Comparison of ENCODE assay signal across 19 cellular contexts in the genomic region with DNA sequence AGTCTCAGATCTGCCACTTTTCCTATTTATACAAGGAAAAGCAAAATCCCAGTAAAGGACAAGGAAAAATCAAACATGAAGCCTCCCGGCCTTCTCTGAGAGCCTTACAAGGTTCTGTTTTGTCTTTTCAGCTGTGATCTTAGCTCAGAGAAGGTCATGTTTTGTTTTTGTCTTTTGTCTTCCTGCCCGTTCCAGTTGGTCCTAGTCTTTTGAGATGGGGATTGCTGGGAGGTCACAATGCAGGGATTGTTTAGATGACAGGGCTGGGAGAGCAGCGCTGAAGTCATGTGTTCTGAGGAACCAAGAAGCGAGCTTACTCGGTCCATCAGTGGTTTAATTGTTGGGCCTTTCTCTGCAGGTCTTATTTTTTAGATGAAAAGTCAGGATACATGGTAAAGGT. TPM values are rescaled to one million over a fixed set of nuclear protein-coding genes. Genes with fewer than 3 reads are reported as not detected.
DNase-seq lines count a peak whose midpoint lies in the region; ATAC-seq and TF ChIP-seq lines count a peak whose summit lies in the region.
"Had no signal": no experiment of that assay in that cellular context is flagged by ENCODE, and none has a peak within 500 bp of the region (broad histone marks: within the 10 kb centered on the region; RNA-seq: fewer than 3 reads in every experiment).

No MANE protein-coding gene starts in this region.

- TF ChIP-seq CTCF in esophagus squamous epithelium (IDR thresholded peaks at IDR 0.05): no peak

- peaks cover 4% of the 10 kb centered on the region; the same call in 1 of the 2 replicates for H3K27me3 ChIP-seq in iPS-20b (ENCODE audit: insufficient read depth, low read length)
- no peaks in the 10 kb centered on the region for H3K27me3 ChIP-seq in esophagus squamous epithelium
- H3K27me3 ChIP-seq: BE2C, hepatocyte had no signal

- H3K4me1 ChIP-seq in iPS-20b (ENCODE audit: insufficient read depth, low read length) (peaks cover 27% of the 10 kb centered on the region; the same call in 1 of the 2 replicates), esophagus squamous epithelium (peaks cover 0 to 20% (median 0%) of the 10 kb centered on the region in 3 donors)
- H3K4me1 ChIP-seq: BE2C had no signal

- H3K9me3 ChIP-seq in iPS-20b (ENCODE audit: insufficient read depth, low read depth, low read length): no peaks in the 10 kb centered on the region
- H3K9me3 ChIP-seq in esophagus squamous epithelium: no peaks in the 10 kb centered on the region
- H3K9me3 ChIP-seq: BE2C had no signal

- no peak overlapping the region for H3K27ac ChIP-seq in iPS-20b (ENCODE audit: low read length)
- no peak overlapping the region for H3K27ac ChIP-seq in esophagus squamous epithelium
- H3K27ac ChIP-seq: hepatocyte had no signal

- no peak for ATAC-seq in activated CD4-positive, CD25-positive, alpha-beta regulatory T cell treated with anti-CD3 and anti-CD28 coated beads, Interleukin-2, amount 50 U/mL, for 24 hours
- ATAC-seq: activated CD8-positive, alpha-beta memory T cell treated with anti-CD3 and anti-CD28 coated beads, Interleukin-2, amount 10 ng/mL, durations not matched to agents 7 days and 5 days; activated T-helper 17 cell treated with anti-CD3 and anti-CD28 coated beads, Interleukin-2, amount 50 U/mL, for 72 hours had no signal

- H3K4me3 ChIP-seq in iPS-20b (ENCODE audit: low read length) (no peak overlapping the region), esophagus squamous epithelium (no peak overlapping the region)
- H3K4me3 ChIP-seq: hepatocyte had no signal

- TF ChIP-seq POLR2A in esophagus squamous epithelium (IDR thresholded peaks at IDR 0.05): no peak

- H3K9ac ChIP-seq in iPS-20b (ENCODE audit: low read depth, low read length): peak overlapping the region; percentile 0; the same call in 1 of the 2 replicates

- intact Hi-C loops in esophagus squamous epithelium (cut with DNase I): no loop called here

- WGBS in esophagus squamous epithelium, 2 donors: 56 to 78% methylated on average over 4 to 5 of the region's 5 CpGs

- peaks cover 11% of the 10 kb centered on the region for H3K36me3 ChIP-seq in iPS-20b (ENCODE audit: insufficient read depth, low read depth, low read length)
- H3K36me3 ChIP-seq in esophagus squamous epithelium: no peaks in the 10 kb centered on the region
- H3K36me3 ChIP-seq: BE2C had no signal

- DNase-seq in Ammon's horn (ENCODE audit: low spot score): peak; percentile 96
- peak; percentile 32 for DNase-seq in cerebellar cortex (ENCODE audit: low spot score)
- DNase-seq in pons (ENCODE audit: low spot score): peak; percentile 99
- no peak for DNase-seq in GOT3 (lab: John Stamatoyannopoulos, UW)
- DNase-seq in activated effector memory CD4-positive, alpha-beta T cell treated with Interleukin-2 at 50 U/mL for 16 hours: no peak
- DNase-seq in esophagus squamous epithelium (lab: John Stamatoyannopoulos, UW): no peak
- DNase-seq: 8988T; activated CD4-positive, alpha-beta T cell treated with anti-CD3 and anti-CD28 coated beads for 4 hours; activated CD8-positive, alpha-beta memory T cell treated with anti-CD3 and anti-CD28 coated beads, Interleukin-2, amount 10 ng/mL, durations not matched to agents 7 days and 5 days; BE2C; EL; NCI-H1417; NCI-H69; Right ventricle myocardium superior; trophoblast cell had no signal

RNA-seq across cellular contexts. Expression of gene PLEKHH1, which starts 6.0 kb away (rescaled TPM):
- total RNA-seq in esophagus squamous epithelium: 1 to 10 TPM; 4.1 to 7.9 (median 5.7) TPM

RNA-seq across cellular contexts. Expression of gene TMEM229B, which starts 50.6 kb away (rescaled TPM):
- under 1 TPM; 0.30 to 0.76 (median 0.50) TPM for total RNA-seq in esophagus squamous epithelium

Comparison
In these comparisons a context has a peak if more than half of its experiments do, and no peak if none do; other contexts are left out.
1. DNase-seq: peak in Ammon's horn (single experiment), cerebellar cortex (single experiment) and pons (single experiment); none in GOT3 (single experiment), activated effector memory CD4-positive, alpha-beta T cell treated with Interleukin-2 at 50 U/mL for 16 hours (single experiment) and esophagus squamous epithelium (single experiment).